ENCODE assay signal across 1 cellular context in the genomic region with DNA sequence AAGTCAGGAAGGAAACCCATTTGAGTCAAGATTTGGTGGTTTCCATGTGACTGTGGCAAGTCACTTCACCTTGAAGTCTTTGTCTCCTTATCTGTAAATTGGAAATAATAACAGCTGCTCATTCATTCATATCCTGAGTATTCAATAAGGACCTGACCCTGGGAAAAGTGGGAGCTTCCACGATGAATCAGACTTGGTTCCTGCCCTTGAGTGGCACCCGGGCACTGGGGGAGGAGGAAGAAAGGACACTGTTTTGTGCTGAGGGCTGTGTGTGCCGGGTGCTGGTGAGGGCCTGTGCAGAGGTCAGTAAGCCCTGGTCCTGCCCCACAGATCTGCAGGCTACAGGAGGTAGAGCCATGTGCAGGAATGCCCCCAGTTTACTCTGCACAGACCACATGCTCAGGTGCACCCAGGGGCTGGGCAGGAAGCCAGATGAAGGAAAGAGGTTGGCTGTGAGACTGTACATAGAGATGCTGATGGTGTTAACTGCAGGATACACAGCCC.
TF ChIP-seq lines count a peak whose summit lies in the region.

No MANE protein-coding gene starts in this region.

TF ChIP-seq in HepG2, 621 proteins besides CTCF, POLR2A, EP300 and RAD21 (continued from another document):
- peak; percentile 80 for TF ChIP-seq ZNF687 (CRISPR knock-in tag; IDR thresholded peaks at IDR 0.05)
- TF ChIP-seq, protein P1, sequence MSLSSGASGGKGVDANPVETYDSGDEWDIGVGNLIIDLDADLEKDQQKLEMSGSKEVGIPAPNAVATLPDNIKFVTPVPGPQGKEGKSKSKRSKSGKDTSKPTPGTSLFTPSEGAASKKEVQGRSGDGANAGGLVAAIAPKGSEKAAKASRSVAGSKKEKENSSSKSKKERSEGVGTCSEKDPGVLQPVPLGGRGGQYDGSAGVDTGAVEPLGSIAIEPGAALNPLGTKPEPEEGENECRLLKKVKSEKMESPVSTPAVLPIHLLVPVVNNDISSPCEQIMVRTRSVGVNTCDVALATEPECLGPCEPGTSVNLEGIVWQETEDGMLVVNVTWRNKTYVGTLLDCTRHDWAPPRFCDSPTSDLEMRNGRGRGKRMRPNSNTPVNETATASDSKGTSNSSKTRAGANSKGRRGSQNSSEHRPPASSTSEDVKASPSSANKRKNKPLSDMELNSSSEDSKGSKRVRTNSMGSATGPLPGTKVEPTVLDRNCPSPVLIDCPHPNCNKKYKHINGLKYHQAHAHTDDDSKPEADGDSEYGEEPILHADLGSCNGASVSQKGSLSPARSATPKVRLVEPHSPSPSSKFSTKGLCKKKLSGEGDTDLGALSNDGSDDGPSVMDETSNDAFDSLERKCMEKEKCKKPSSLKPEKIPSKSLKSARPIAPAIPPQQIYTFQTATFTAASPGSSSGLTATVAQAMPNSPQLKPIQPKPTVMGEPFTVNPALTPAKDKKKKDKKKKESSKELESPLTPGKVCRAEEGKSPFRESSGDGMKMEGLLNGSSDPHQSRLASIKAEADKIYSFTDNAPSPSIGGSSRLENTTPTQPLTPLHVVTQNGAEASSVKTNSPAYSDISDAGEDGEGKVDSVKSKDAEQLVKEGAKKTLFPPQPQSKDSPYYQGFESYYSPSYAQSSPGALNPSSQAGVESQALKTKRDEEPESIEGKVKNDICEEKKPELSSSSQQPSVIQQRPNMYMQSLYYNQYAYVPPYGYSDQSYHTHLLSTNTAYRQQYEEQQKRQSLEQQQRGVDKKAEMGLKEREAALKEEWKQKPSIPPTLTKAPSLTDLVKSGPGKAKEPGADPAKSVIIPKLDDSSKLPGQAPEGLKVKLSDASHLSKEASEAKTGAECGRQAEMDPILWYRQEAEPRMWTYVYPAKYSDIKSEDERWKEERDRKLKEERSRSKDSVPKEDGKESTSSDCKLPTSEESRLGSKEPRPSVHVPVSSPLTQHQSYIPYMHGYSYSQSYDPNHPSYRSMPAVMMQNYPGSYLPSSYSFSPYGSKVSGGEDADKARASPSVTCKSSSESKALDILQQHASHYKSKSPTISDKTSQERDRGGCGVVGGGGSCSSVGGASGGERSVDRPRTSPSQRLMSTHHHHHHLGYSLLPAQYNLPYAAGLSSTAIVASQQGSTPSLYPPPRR (CRISPR knock-in tag; IDR thresholded peaks at IDR 0.05; ENCODE audit: borderline replicate concordance): peak; percentile 28; the same call in 1 of the 2 replicates
- TF ChIP-seq MAX (IDR thresholded peaks at IDR 0.05): peak; percentile 72
- no peak for TF ChIP-seq CBX5 (CRISPR knock-in tag; IDR thresholded peaks at IDR 0.05; ENCODE audit: borderline replicate concordance)
- TF ChIP-seq HNRNPH1 (optimal IDR thresholded peaks at IDR 0.05; ENCODE audit: low read depth, low read length): no peak
- 0 out of 2 replicates have a peak, but pooled peaks have one; percentile 24 for TF ChIP-seq RXRA (CRISPR knock-in tag; IDR thresholded peaks at IDR 0.05)
- TF ChIP-seq, protein P2, sequence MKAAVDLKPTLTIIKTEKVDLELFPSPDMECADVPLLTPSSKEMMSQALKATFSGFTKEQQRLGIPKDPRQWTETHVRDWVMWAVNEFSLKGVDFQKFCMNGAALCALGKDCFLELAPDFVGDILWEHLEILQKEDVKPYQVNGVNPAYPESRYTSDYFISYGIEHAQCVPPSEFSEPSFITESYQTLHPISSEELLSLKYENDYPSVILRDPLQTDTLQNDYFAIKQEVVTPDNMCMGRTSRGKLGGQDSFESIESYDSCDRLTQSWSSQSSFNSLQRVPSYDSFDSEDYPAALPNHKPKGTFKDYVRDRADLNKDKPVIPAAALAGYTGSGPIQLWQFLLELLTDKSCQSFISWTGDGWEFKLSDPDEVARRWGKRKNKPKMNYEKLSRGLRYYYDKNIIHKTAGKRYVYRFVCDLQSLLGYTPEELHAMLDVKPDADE (CRISPR knock-in tag; IDR thresholded peaks at IDR 0.05): no peak
- TF ChIP-seq DPF2 (CRISPR knock-in tag; IDR thresholded peaks at IDR 0.05; ENCODE audit: borderline replicate concordance, low read depth): 0 out of 2 replicates have a peak, but pooled peaks have one; percentile 20
- TF ChIP-seq ZMAT3 (CRISPR knock-in tag; conservative IDR thresholded peaks at IDR 0.05): no peak
- 0 out of 2 replicates have a peak, but pooled peaks have one; percentile 8 for TF ChIP-seq TBX2 (CRISPR knock-in tag; IDR thresholded peaks at IDR 0.05; ENCODE audit: borderline replicate concordance)
- TF ChIP-seq FOXA1 (IDR thresholded peaks at IDR 0.05): no peak
- TF ChIP-seq FOXA1 (CRISPR knock-in tag; IDR thresholded peaks at IDR 0.05): 0 out of 2 replicates have a peak, but pooled peaks have one; percentile 4
- TF ChIP-seq SOX6 (IDR thresholded peaks at IDR 0.05): no peak
- 0 out of 2 replicates have a peak, but pooled peaks have one; percentile 22 for TF ChIP-seq SOX6 (CRISPR knock-in tag; IDR thresholded peaks at IDR 0.05)
- TF ChIP-seq PATZ1 (CRISPR knock-in tag; IDR thresholded peaks at IDR 0.05): peak; percentile 50; the same call in 1 of the 2 replicates
- TF ChIP-seq HNRNPL (IDR thresholded peaks at IDR 0.05; ENCODE audit: low read depth, low read length): 0 out of 2 replicates have a peak, but pooled peaks have one; percentile 53
- peak; percentile 48; the same call in 1 of the 2 replicates for TF ChIP-seq SAP130 (CRISPR knock-in tag; IDR thresholded peaks at IDR 0.05; ENCODE audit: low read depth)
- peak; percentile 71 for TF ChIP-seq TEAD3 (CRISPR knock-in tag; optimal IDR thresholded peaks at IDR 0.05; ENCODE audit: borderline replicate concordance)
- 0 out of 2 replicates have a peak, but pooled peaks have one; percentile 20 for TF ChIP-seq IRF2 (CRISPR knock-in tag; IDR thresholded peaks at IDR 0.05)
- TF ChIP-seq ZFX (CRISPR knock-in tag; IDR thresholded peaks at IDR 0.05; ENCODE audit: low read depth): 0 out of 2 replicates have a peak, but pooled peaks have one; percentile 21
- TF ChIP-seq SALL1 (CRISPR knock-in tag; IDR thresholded peaks at IDR 0.05): peak; percentile 29; the same call in 1 of the 2 replicates
- TF ChIP-seq, protein P3, sequence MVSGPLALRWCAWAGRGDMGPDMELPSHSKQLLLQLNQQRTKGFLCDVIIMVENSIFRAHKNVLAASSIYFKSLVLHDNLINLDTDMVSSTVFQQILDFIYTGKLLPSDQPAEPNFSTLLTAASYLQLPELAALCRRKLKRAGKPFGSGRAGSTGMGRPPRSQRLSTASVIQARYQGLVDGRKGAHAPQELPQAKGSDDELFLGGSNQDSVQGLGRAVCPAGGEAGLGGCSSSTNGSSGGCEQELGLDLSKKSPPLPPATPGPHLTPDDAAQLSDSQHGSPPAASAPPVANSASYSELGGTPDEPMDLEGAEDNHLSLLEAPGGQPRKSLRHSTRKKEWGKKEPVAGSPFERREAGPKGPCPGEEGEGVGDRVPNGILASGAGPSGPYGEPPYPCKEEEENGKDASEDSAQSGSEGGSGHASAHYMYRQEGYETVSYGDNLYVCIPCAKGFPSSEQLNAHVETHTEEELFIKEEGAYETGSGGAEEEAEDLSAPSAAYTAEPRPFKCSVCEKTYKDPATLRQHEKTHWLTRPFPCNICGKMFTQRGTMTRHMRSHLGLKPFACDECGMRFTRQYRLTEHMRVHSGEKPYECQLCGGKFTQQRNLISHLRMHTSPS (CRISPR knock-in tag; IDR thresholded peaks at IDR 0.05; ENCODE audit: low read depth): 0 out of 2 replicates have a peak, but pooled peaks have one; percentile 23
- TF ChIP-seq SMC3 (IDR thresholded peaks at IDR 0.05; ENCODE audit: low read length): no peak
TF ChIP-seq in HepG2: peak in this region for 17.
